In genomic region chr5:81884871-81885270, GRCh38 we compare ENCODE assay signal across 1 cellular context.
TF ChIP-seq lines count a peak whose summit lies in the region.

No MANE protein-coding gene starts in this region.

TF ChIP-seq in SK-N-SH treated with all-trans-retinoic acid at 6 μM for 48 hours, 23 proteins besides CTCF, POLR2A, EP300 and RAD21 (continued from another document):
- no peak for TF ChIP-seq TSHZ2 (CRISPR knock-in tag; IDR thresholded peaks at IDR 0.05)
TF ChIP-seq in SK-N-SH treated with all-trans-retinoic acid at 6 μM for 48 hours: peak in this region for 0.
